8 cellular contexts compared by ENCODE assay signal in the genomic region with DNA sequence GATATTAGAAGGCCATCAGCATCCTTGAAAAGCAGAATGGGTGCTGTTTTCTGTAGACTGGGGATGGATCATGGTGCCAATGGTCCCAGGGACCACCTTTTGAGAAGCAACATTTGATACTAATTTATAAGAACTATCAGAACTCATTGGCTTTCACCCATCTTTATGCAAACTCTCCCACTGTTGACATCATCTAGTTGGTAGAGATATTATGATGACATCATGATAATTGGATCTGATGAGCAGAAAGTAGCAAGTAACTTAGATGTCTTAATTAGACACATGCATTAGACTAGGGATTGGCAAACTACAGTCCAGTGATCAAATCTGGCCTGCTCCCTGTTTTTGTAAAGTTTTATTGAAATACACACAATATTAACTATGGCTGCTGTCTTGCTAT.
"Had no signal": no experiment of that assay in that cellular context is flagged by ENCODE, and none has a peak within 500 bp of the region (broad histone marks: within the 10 kb centered on the region; RNA-seq: fewer than 3 reads in every experiment).

No MANE protein-coding gene starts in this region.

- H3K4me3 ChIP-seq: GM12878 had no signal

- ATAC-seq: GM12878 had no signal

- DNase-seq: GDM1, GF-D8 had no signal

- FAIRE-seq: G401.6, GM12878, GM12891, GM12892, GM18507, GM19239 had no signal
